Comparison of ENCODE assay signal across 8 cellular contexts in the genomic region with DNA sequence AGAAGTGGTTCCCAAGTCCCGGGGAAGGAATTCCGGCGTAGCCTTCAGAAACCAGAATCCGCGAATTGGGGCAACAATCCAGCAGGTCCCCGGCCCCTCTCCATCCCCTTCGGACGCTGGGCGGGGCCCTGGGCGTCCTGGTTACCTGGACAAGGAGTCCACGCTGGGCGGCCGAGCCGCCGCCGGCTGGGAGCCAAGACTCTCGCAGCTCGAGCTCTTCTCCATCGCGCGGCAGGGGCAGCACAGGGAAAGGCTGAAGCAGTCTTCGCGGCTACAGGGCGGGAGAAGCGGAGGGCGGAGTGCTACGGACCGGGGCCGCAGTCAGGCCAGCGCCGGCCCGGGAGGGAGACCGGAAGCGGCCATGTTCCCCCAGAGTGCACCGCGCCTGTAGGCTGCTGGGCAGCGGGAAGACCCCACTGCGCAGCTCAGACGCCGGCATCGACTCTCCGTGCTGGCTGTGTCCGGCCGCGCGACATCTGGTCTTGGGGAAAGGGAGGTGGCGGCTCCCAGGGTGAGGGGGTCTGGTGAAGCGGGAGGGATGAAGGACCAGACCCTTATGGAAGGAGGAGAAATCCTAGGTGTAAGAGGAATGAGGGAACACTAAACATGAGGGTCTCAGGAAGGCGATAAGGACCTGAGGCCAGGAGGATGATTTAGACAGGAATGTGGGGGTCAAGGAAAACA. TPM values are rescaled to one million over a fixed set of nuclear protein-coding genes. Genes with fewer than 3 reads are reported as not detected.
DNase-seq lines count a peak whose midpoint lies in the region; ATAC-seq and TF ChIP-seq lines count a peak whose summit lies in the region.

A gene (minus strand): TSS at position 378 of the 684 bp plus-strand sequence. CDS start 153 bp downstream, at position 225.

- POLR2A ChIA-PET in AG04449 (lab: Yijun Ruan, JAX): interaction anchor here (0.8 to 1.0 kb wide), 2 partner anchors 48 to 408 kb away, joined by 3 read pairs; no protein-coding TSS in a partner anchor

- DNase-seq in AG04449 (ENCODE audit: low read depth, low spot score) (no peak), NCI-H226 (peak; percentile 74), coronary artery (ENCODE audit: low spot score) (peak; percentile 86), left colon (peak; percentile 64 to 80)
- peak; percentile 31 to 45 for DNase-seq in activated CD4-positive, alpha-beta T cell treated with anti-CD3 and anti-CD28 coated beads for 4 hours
- DNase-seq in stimulated activated CD4-positive, alpha-beta T cell treated with anti-CD3 and anti-CD28 coated beads, Interleukin-1b, Interleukin-23, amount 100 ng/mL, for 48 hours: peak; percentile 53

- ATAC-seq in GM18520 (IDR thresholded peaks at IDR 0.05; ENCODE audit: unreplicated experiment) (peak; percentile 99), HG03045 (IDR thresholded peaks at IDR 0.05; ENCODE audit: unreplicated experiment) (peak; percentile 99), left colon (peak; percentile 96)

- intact Hi-C loops in left colon (cut with DNase I, micrococcal nuclease): no loop called here

- CTCF ChIA-PET in AG04449 (lab: Yijun Ruan, JAX): no interaction called here

- H3K4me3 ChIP-seq in AG04449 (ENCODE audit: low read depth, low read length) (peak within 1 kb of the TSS; percentile 91), coronary artery (peak within 1 kb of the TSS; percentile 89)

- TF ChIP-seq CTCF in AG04449 (IDR thresholded peaks at IDR 0.05; ENCODE audit: insufficient read depth, low read length, missing control alignments) (no peak), coronary artery (IDR thresholded peaks at IDR 0.05) (no peak)

- peak within 1 kb of the TSS; percentile 93 to 95 for H3K27ac ChIP-seq in coronary artery

RNA-seq across cellular contexts. Expression of the gene that starts here (rescaled TPM):
- total RNA-seq in left colon: 10 to 100 TPM; 17.1 to 22.7 TPM
